ENCODE assay signal across 17 cellular contexts in genomic region chr4:3685081-3685645, GRCh38.
DNase-seq lines count a peak whose midpoint lies in the region; ATAC-seq, FAIRE-seq and TF ChIP-seq lines count a peak whose summit lies in the region.
"Had no signal": no experiment of that assay in that cellular context is flagged by ENCODE, and none has a peak within 500 bp of the region (broad histone marks: within the 10 kb centered on the region; RNA-seq: fewer than 3 reads in every experiment).

No MANE protein-coding gene starts in this region.

- no peaks in the 10 kb centered on the region for H3K79me2 ChIP-seq in K562 (ENCODE audit: control insufficient read depth, insufficient read depth, low read length)

- H2AFZ ChIP-seq in K562 (ENCODE audit: low read depth, low read length) = no peak overlapping the region
- H2AFZ ChIP-seq: GM23338 had no signal

- CTCF ChIA-PET in K562 (lab: Yijun Ruan, JAX; ENCODE audit: low intra/inter-chr PET ratio) = no interaction called here

- no peaks in the 10 kb centered on the region for H3K4me1 ChIP-seq in right atrium auricular region
- peaks cover 0 to 4% of the 10 kb centered on the region in 2 experiments; a peak in 1 of 5 replicates for H3K4me1 ChIP-seq in K562 (replicated peaks in 1 of 2; ENCODE audit: control insufficient read depth in 2 of 2, insufficient read depth in 2 of 2, low read length in 2 of 2)
- H3K4me1 ChIP-seq in lower lobe of right lung = no peaks in the 10 kb centered on the region
- no peaks in the 10 kb centered on the region for H3K4me1 ChIP-seq in upper lobe of right lung
- H3K4me1 ChIP-seq: Caco-2 had no signal

- FAIRE-seq in K562 (lab: Jason Lieb, UNC) = no peak

- no peak for TF ChIP-seq EP300 in K562 (IDR thresholded peaks at IDR 0.05; ENCODE audit: low read length)

- TF ChIP-seq CTCF in right atrium auricular region (IDR thresholded peaks at IDR 0.05) (no peak), K562 (IDR thresholded peaks at IDR 0.05 in 2 of 3, conservative IDR thresholded peaks at IDR 0.05 in 1 of 3; ENCODE audit: insufficient read depth in 2 of 3, low read depth in 1 of 3, low read length in 3 of 3) (no peak), lower lobe of right lung (IDR thresholded peaks at IDR 0.05) (no peak), upper lobe of right lung (IDR thresholded peaks at IDR 0.05) (no peak), foreskin fibroblast (IDR thresholded peaks at IDR 0.05; ENCODE audit: low read depth, low read length) (no peak)

- 2% methylated on average over 15 of the region's 15 CpGs for WGBS in K562 (ENCODE audit: insufficient coverage, low coverage, missing lambda C conversion rate)

- no peaks in the 10 kb centered on the region for H3K36me3 ChIP-seq in right atrium auricular region
- no peaks in the 10 kb centered on the region for H3K36me3 ChIP-seq in K562 (ENCODE audit: control insufficient read depth, insufficient read depth, low read length)
- H3K36me3 ChIP-seq in lower lobe of right lung = no peaks in the 10 kb centered on the region
- no peaks in the 10 kb centered on the region for H3K36me3 ChIP-seq in upper lobe of right lung

- no peak overlapping the region for H3K9ac ChIP-seq in K562 (ENCODE audit: insufficient read depth in 1 of 2, low read depth in 2 of 2, low read length in 2 of 2)

- in situ Hi-C loops in K562 (cut with MboI) = no loop called here

- no peak overlapping the region for H3K4me3 ChIP-seq in right atrium auricular region
- no peak overlapping the region for H3K4me3 ChIP-seq in K562
- no peak overlapping the region for H3K4me3 ChIP-seq in lower lobe of right lung
- H3K4me3 ChIP-seq in upper lobe of right lung = no peak overlapping the region
- no peak overlapping the region for H3K4me3 ChIP-seq in foreskin fibroblast (ENCODE audit: low read depth in 1 of 2, low read length in 2 of 2)
- H3K4me3 ChIP-seq: GM23338 had no signal

- no peaks in the 10 kb centered on the region for H3K9me3 ChIP-seq in right atrium auricular region
- H3K9me3 ChIP-seq in K562 (replicated peaks; ENCODE audit: control insufficient read depth, insufficient read depth, low read depth, low read length) = no peaks in the 10 kb centered on the region
- H3K9me3 ChIP-seq in lower lobe of right lung = no peaks in the 10 kb centered on the region
- no peaks in the 10 kb centered on the region for H3K9me3 ChIP-seq in upper lobe of right lung
- H3K9me3 ChIP-seq: Caco-2 had no signal

- BruUV-seq in K562 (replicated peaks; lab: Mats Ljungman, UMichigan) = no TSS peak

- no peak for TF ChIP-seq RAD21 in K562 (CRISPR knock-in tag; conservative IDR thresholded peaks at IDR 0.05 in 1 of 2, IDR thresholded peaks at IDR 0.05 in 1 of 2)

- H3K27ac ChIP-seq in right atrium auricular region = no peak overlapping the region
- no peak overlapping the region for H3K27ac ChIP-seq in K562 (ENCODE audit: extremely low read depth, low read depth, low read length)
- H3K27ac ChIP-seq in lower lobe of right lung = no peak overlapping the region
- H3K27ac ChIP-seq in upper lobe of right lung = no peak overlapping the region
- H3K27ac ChIP-seq: C4-2B had no signal

- no peak for TF ChIP-seq POLR2A in K562 (conservative IDR thresholded peaks at IDR 0.05)

- peaks cover 5% of the 10 kb centered on the region for H3K9me1 ChIP-seq in K562 (ENCODE audit: control insufficient read depth, insufficient read depth, low read length)

- H3K4me2 ChIP-seq in K562 (ENCODE audit: insufficient read depth, low read length) = no peak overlapping the region
- H3K4me2 ChIP-seq: GM23338 had no signal

- peak; percentile 51 for DNase-seq in cardiac septum (ENCODE audit: low spot score)
- DNase-seq in right atrium auricular region (ENCODE audit: low spot score) = no peak
- no peak for DNase-seq in K562 (ENCODE audit: extremely low read depth in 1 of 4, low spot score in 3 of 4)
- peak; percentile 40 for DNase-seq in lower lobe of right lung
- peak; percentile 53 for DNase-seq in upper lobe of right lung
- DNase-seq in foreskin fibroblast = no peak
- DNase-seq: ACHN; Caco-2; CD8-positive, alpha-beta memory T cell; DND-41; GF-D8; H7; IMR-90 had no signal

- intact Hi-C loops in cardiac septum (cut with DNase I) = no loop called here
- intact Hi-C loops in K562 (cut with micrococcal nuclease) = no loop called here
- intact Hi-C loops in lower lobe of right lung (cut with DNase I) = no loop called here
- intact Hi-C loops in upper lobe of right lung (cut with DNase I) = no loop called here

- H4K20me1 ChIP-seq in K562 (replicated peaks; ENCODE audit: control insufficient read depth, insufficient read depth, low read length) = 0 out of 2 replicates have a peak, but pooled peaks cover 4% of the 10 kb centered on the region

- ATAC-seq in K562 (no peak), lower lobe of right lung (no peak), upper lobe of right lung (no peak), GM18520 (IDR thresholded peaks at IDR 0.05; ENCODE audit: unreplicated experiment) (no peak), GM21786 (IDR thresholded peaks at IDR 0.05; ENCODE audit: unreplicated experiment) (no peak)
- ATAC-seq: GM23338 had no signal

- POLR2A ChIA-PET in K562 (lab: Yijun Ruan, JAX) = interaction anchor here (0.6 kb wide), 1 partner anchor 155 kb away, joined by 3 read pairs; no protein-coding TSS in a partner anchor

- no peaks in the 10 kb centered on the region for H3K27me3 ChIP-seq in right atrium auricular region
- H3K27me3 ChIP-seq in K562 (ENCODE audit: control insufficient read depth in 2 of 2, insufficient read depth in 2 of 2, low read length in 2 of 2) = peaks cover 39 to 83% of the 10 kb centered on the region in 2 experiments; a peak in 4 of 5 replicates
- peaks cover 5% of the 10 kb centered on the region for H3K27me3 ChIP-seq in lower lobe of right lung (ENCODE audit: low read depth)
- no peaks in the 10 kb centered on the region for H3K27me3 ChIP-seq in upper lobe of right lung

TF ChIP-seq in K562, 482 proteins besides CTCF, POLR2A, EP300 and RAD21:
- TF ChIP-seq, protein P1, sequence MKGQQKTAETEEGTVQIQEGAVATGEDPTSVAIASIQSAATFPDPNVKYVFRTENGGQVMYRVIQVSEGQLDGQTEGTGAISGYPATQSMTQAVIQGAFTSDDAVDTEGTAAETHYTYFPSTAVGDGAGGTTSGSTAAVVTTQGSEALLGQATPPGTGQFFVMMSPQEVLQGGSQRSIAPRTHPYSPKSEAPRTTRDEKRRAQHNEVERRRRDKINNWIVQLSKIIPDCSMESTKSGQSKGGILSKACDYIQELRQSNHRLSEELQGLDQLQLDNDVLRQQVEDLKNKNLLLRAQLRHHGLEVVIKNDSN (CRISPR knock-in tag; IDR thresholded peaks at IDR 0.05) = peak; percentile 24; the same call in 1 of the 2 replicates
- no peak for TF ChIP-seq ZKSCAN3 (CRISPR knock-in tag; IDR thresholded peaks at IDR 0.05)

Comparison
In these comparisons a context has a peak if more than half of its experiments do, and no peak if none do; other contexts are left out.
1. DNase-seq: peak in cardiac septum (single experiment), lower lobe of right lung (single experiment) and upper lobe of right lung (single experiment); none in right atrium auricular region (single experiment), K562 (0 of 4) and foreskin fibroblast (0 of 2).